Comparison of ENCODE assay signal across 10 cellular contexts in the genomic region with DNA sequence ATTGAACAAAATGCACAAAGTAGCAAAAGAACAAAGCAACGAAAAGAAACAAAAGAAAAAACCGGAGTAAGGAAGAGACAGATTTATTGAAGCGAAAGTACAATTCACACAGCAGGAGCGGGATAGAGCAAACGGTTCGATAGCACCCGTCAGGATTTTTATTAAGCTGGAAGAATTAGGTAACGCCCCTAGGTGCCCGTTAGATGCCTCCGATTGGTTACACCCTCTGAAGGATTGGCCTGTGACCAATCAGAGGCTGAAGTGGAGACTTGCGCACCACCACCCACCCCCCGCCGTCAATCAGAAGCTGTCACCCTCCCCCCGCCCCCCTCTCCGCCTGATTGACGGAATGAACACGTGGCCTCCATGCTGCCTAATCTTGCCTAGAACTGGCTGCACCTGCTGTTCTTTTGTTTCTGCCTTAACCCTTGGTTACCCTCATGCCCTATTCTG. TPM values are rescaled to one million over a fixed set of nuclear protein-coding genes. Genes with fewer than 3 reads are reported as not detected.
DNase-seq lines count a peak whose midpoint lies in the region; ATAC-seq and TF ChIP-seq lines count a peak whose summit lies in the region.
"Had no signal": no experiment of that assay in that cellular context is flagged by ENCODE, and none has a peak within 500 bp of the region (broad histone marks: within the 10 kb centered on the region; RNA-seq: fewer than 3 reads in every experiment).

No MANE protein-coding gene starts in this region.

- no peaks in the 10 kb centered on the region for H3K9me3 ChIP-seq in ES-I3 (ENCODE audit: control insufficient read depth, insufficient read depth, low read length)
- no peaks in the 10 kb centered on the region for H3K9me3 ChIP-seq in tibial nerve

- no peak for TF ChIP-seq POLR2A in tibial nerve (IDR thresholded peaks at IDR 0.05)

- TF ChIP-seq EP300 in tibial nerve (IDR thresholded peaks at IDR 0.05) = no peak

- ATAC-seq in activated T-helper 17 cell treated with anti-CD3 and anti-CD28 coated beads, Interleukin-2, amount 50 U/mL, for 72 hours (replicated peaks) = no peak
- ATAC-seq in naive thymus-derived CD8-positive, alpha-beta T cell = no peak

- no peaks in the 10 kb centered on the region for H3K4me1 ChIP-seq in ES-I3 (ENCODE audit: insufficient read depth, low read length)
- peaks cover 0 to 10% (median 2%) of the 10 kb centered on the region in 4 donors for H3K4me1 ChIP-seq in tibial nerve

- H3K27me3 Mint-ChIP-seq in activated T-helper 17 cell treated with anti-CD3 and anti-CD28 coated beads, Interleukin-2, amount 50 U/mL, for 72 hours = no peaks in the 10 kb centered on the region
- H3K27me3 Mint-ChIP-seq in naive thymus-derived CD8-positive, alpha-beta T cell = no peaks in the 10 kb centered on the region

- 76 to 81% methylated on average over 16 to 17 of the region's 17 CpGs for WGBS in tibial nerve, 2 donors

- TF ChIP-seq CTCF in tibial nerve (IDR thresholded peaks at IDR 0.05) = no peak
- no peak for TF ChIP-seq CTCF in coronary artery (IDR thresholded peaks at IDR 0.05)

- no peak overlapping the region for H3K27ac ChIP-seq in tibial nerve
- no peak overlapping the region for H3K27ac ChIP-seq in coronary artery

- peaks cover 34% of the 10 kb centered on the region for H3K36me3 Mint-ChIP-seq in activated T-helper 17 cell treated with anti-CD3 and anti-CD28 coated beads, Interleukin-2, amount 50 U/mL, for 72 hours (ENCODE audit: low read depth)
- H3K36me3 Mint-ChIP-seq in naive thymus-derived CD8-positive, alpha-beta T cell = peaks cover 4 to 12% (median 5%) of the 10 kb centered on the region in 3 donors

- POLR2A ChIA-PET in naive thymus-derived CD8-positive, alpha-beta T cell (lab: Charles Lee) = interaction anchor here (0.7 kb wide), 1 partner anchor 9 kb away, joined by 4 read pairs; no protein-coding TSS in a partner anchor

- H3K4me3 ChIP-seq in tibial nerve (no peak overlapping the region), coronary artery (no peak overlapping the region)

- no peaks in the 10 kb centered on the region for H3K27me3 ChIP-seq in tibial nerve

- H3K4me1 Mint-ChIP-seq in activated T-helper 17 cell treated with anti-CD3 and anti-CD28 coated beads, Interleukin-2, amount 50 U/mL, for 72 hours = peaks cover 9% of the 10 kb centered on the region
- H3K4me1 Mint-ChIP-seq in naive thymus-derived CD8-positive, alpha-beta T cell = peaks cover 6 to 30% (median 18%) of the 10 kb centered on the region in 4 donors

- H3K9me3 Mint-ChIP-seq in activated T-helper 17 cell treated with anti-CD3 and anti-CD28 coated beads, Interleukin-2, amount 50 U/mL, for 72 hours = no peaks in the 10 kb centered on the region
- peaks cover 0 to 8% (median 0%) of the 10 kb centered on the region in 9 donors for H3K9me3 Mint-ChIP-seq in naive thymus-derived CD8-positive, alpha-beta T cell

- H3K36me3 ChIP-seq in ES-I3 (ENCODE audit: insufficient read depth, low read length) = no peaks in the 10 kb centered on the region
- H3K36me3 ChIP-seq in tibial nerve = peaks cover 0 to 10% (median 0%) of the 10 kb centered on the region in 3 donors

- H3K27ac Mint-ChIP-seq in activated T-helper 17 cell treated with anti-CD3 and anti-CD28 coated beads, Interleukin-2, amount 50 U/mL, for 72 hours = peak overlapping the region; percentile 96
- peak overlapping the region in 8 of 10 donors; percentile 25 to 97 (median 58) for H3K27ac Mint-ChIP-seq in naive thymus-derived CD8-positive, alpha-beta T cell

- DNase-seq in NCI-H1436 treated with DMSO at 0.1 percent for 48 hours (lab: John Stamatoyannopoulos, UW) (peak; percentile 82), tibial nerve (ENCODE audit: low spot score in 2 of 2) (no peak), HPDE6-E6E7 (ENCODE audit: extremely low spot score) (no peak), coronary artery (ENCODE audit: low spot score) (no peak), NAMALWA (ENCODE audit: low spot score) (no peak)
- no peak for DNase-seq in naive thymus-derived CD8-positive, alpha-beta T cell
- DNase-seq: activated CD8-positive, alpha-beta memory T cell treated with anti-CD3 and anti-CD28 coated beads for 24 hours had no signal

- H3K4me3 Mint-ChIP-seq in activated T-helper 17 cell treated with anti-CD3 and anti-CD28 coated beads, Interleukin-2, amount 50 U/mL, for 72 hours = peak overlapping the region; percentile 98
- H3K4me3 Mint-ChIP-seq in naive thymus-derived CD8-positive, alpha-beta T cell = peak overlapping the region in 8 of 10 donors; percentile 8 to 69 (median 43)

- H3K9ac ChIP-seq in ES-I3 (ENCODE audit: low read depth, low read length) = peak overlapping the region; percentile 78; the same call in 1 of the 2 replicates

RNA-seq across cellular contexts. Expression of a gene that starts 16.8 kb away (rescaled TPM):
- not detected for total RNA-seq in activated T-helper 17 cell treated with anti-CD3 and anti-CD28 coated beads, Interleukin-2, amount 50 U/mL, for 72 hours
- total RNA-seq in naive thymus-derived CD8-positive, alpha-beta T cell = not detected
- polyA plus RNA-seq in naive thymus-derived CD8-positive, alpha-beta T cell = not detected
- not detected for total RNA-seq in tibial nerve
- total RNA-seq: mucosa of gallbladder had no signal
